Comparison of ENCODE assay signal across 2 cellular contexts in genomic region chr20:8095648-8096572, GRCh38.
TF ChIP-seq lines count a peak whose summit lies in the region.

No MANE protein-coding gene starts in this region.

TF ChIP-seq in liver, 16 proteins besides CTCF, POLR2A, EP300 and RAD21 (continued from another document):
- TF ChIP-seq ATF3 (IDR thresholded peaks at IDR 0.05) (no peak), GABPA (IDR thresholded peaks at IDR 0.05 in 1 of 2, conservative IDR thresholded peaks at IDR 0.05 in 1 of 2) (no peak), EGR1 (IDR thresholded peaks at IDR 0.05; ENCODE audit: low read depth in 2 of 2) (peak in 1 of 2 donors; percentile 27), RXRA (IDR thresholded peaks at IDR 0.05) (peak; percentile 40 to 68), FOXA1 (IDR thresholded peaks at IDR 0.05) (no peak), HNF4G (IDR thresholded peaks at IDR 0.05) (no peak), MAX (IDR thresholded peaks at IDR 0.05) (peak; percentile 15), SP1 (IDR thresholded peaks at IDR 0.05) (peak; percentile 30), HNF4A (conservative IDR thresholded peaks at IDR 0.05) (peak; percentile 42 to 58), REST (IDR thresholded peaks at IDR 0.05) (peak; percentile 31), ZBTB33 (IDR thresholded peaks at IDR 0.05) (no peak), NR2F2 (IDR thresholded peaks at IDR 0.05) (no peak), FOXA2 (IDR thresholded peaks at IDR 0.05) (peak; percentile 27), JUND (IDR thresholded peaks at IDR 0.05) (peak; percentile 19 to 28), YY1 (IDR thresholded peaks at IDR 0.05) (no peak)
TF ChIP-seq in liver: peak in this region for 8.

TF ChIP-seq in HepG2, 621 proteins besides CTCF, POLR2A, EP300 and RAD21 (continued from another document):
- TF ChIP-seq ZBTB26 (CRISPR knock-in tag; IDR thresholded peaks at IDR 0.05; ENCODE audit: borderline replicate concordance) (no peak), ZNF530 (CRISPR knock-in tag; IDR thresholded peaks at IDR 0.05; ENCODE audit: low read depth) (no peak), ZNF770 (CRISPR knock-in tag; IDR thresholded peaks at IDR 0.05) (no peak), GPBP1L1 (CRISPR knock-in tag; IDR thresholded peaks at IDR 0.05) (no peak), EED (CRISPR knock-in tag; IDR thresholded peaks at IDR 0.05) (no peak), ZNF747 (CRISPR knock-in tag; IDR thresholded peaks at IDR 0.05; ENCODE audit: borderline replicate concordance) (no peak), ZNF543 (CRISPR knock-in tag; IDR thresholded peaks at IDR 0.05) (no peak), ZNF564 (CRISPR knock-in tag; IDR thresholded peaks at IDR 0.05) (no peak), DMTF1 (CRISPR knock-in tag; IDR thresholded peaks at IDR 0.05) (no peak), MNT (IDR thresholded peaks at IDR 0.05) (no peak), ZFP36 (IDR thresholded peaks at IDR 0.05; ENCODE audit: borderline replicate concordance, low read depth, low read length, partially characterized antibody) (no peak), ZNF468 (CRISPR knock-in tag; IDR thresholded peaks at IDR 0.05) (no peak), ZNF207 (IDR thresholded peaks at IDR 0.05; ENCODE audit: borderline replicate concordance) (no peak), ZBTB1 (CRISPR knock-in tag; IDR thresholded peaks at IDR 0.05; ENCODE audit: borderline replicate concordance) (no peak), JUND (CRISPR knock-in tag; IDR thresholded peaks at IDR 0.05) (no peak), LCORL (IDR thresholded peaks at IDR 0.05) (no peak), LCORL (CRISPR knock-in tag; IDR thresholded peaks at IDR 0.05) (no peak)
- TF ChIP-seq, protein P1, sequence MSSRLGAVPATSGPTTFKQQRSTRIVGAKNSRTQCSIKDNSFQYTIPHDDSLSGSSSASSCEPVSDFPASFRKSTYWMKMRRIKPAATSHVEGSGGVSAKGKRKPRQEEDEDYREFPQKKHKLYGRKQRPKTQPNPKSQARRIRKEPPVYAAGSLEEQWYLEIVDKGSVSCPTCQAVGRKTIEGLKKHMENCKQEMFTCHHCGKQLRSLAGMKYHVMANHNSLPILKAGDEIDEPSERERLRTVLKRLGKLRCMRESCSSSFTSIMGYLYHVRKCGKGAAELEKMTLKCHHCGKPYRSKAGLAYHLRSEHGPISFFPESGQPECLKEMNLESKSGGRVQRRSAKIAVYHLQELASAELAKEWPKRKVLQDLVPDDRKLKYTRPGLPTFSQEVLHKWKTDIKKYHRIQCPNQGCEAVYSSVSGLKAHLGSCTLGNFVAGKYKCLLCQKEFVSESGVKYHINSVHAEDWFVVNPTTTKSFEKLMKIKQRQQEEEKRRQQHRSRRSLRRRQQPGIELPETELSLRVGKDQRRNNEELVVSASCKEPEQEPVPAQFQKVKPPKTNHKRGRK (CRISPR knock-in tag; IDR thresholded peaks at IDR 0.05): no peak
